ENCODE assay signal across 9 cellular contexts in genomic region chr12:71661977-71662522, GRCh38. TPM values are rescaled to one million over a fixed set of nuclear protein-coding genes. Genes with fewer than 3 reads are reported as not detected.
DNase-seq lines count a peak whose midpoint lies in the region; ATAC-seq, FAIRE-seq and TF ChIP-seq lines count a peak whose summit lies in the region.
"Had no signal": no experiment of that assay in that cellular context is flagged by ENCODE, and none has a peak within 500 bp of the region (broad histone marks: within the 10 kb centered on the region; RNA-seq: fewer than 3 reads in every experiment).

No MANE protein-coding gene starts in this region.

- peaks cover 17% of the 10 kb centered on the region for H3F3A ChIP-seq in PC-9 (ENCODE audit: insufficient read depth, low read depth)

- no peak for TF ChIP-seq EP300 in ovary (IDR thresholded peaks at IDR 0.05)

- intact Hi-C loops in PC-9 (cut with micrococcal nuclease; ENCODE audit: unreplicated experiment) (loop anchor here (2.0 to 5.0 kb wide), 2 partner anchors 93 to 175 kb away; partner anchors contain the start of genes RAB21 and TBC1D15), ovary (cut with DNase I) (loop anchor here in 2 of 4 donors (5.0 to 10.0 kb wide), 2 partner anchors 93 to 95 kb away; partner anchors contain the start of gene RAB21 (in 1 of the 2))

- H3K4me2 ChIP-seq in DND-41 (ENCODE audit: insufficient read depth, low read length) (peak overlapping the region; percentile 66), PC-9 (peak overlapping the region; percentile 81)

- no TSS peak for BruUV-seq in PC-9 (replicated peaks; lab: Mats Ljungman, UMichigan)

- FAIRE-seq in D721Med (lab: Jason Lieb, UNC), result no peak

- TF ChIP-seq POLR2A in ovary (IDR thresholded peaks at IDR 0.05), result no peak

- CTCF ChIA-PET in PC-9 (lab: Charles Lee), result interaction anchor here (1.5 kb wide), 1 partner anchor 85 kb away, joined by 5 read pairs; no protein-coding TSS in a partner anchor

- ATAC-seq in DND-41 (ENCODE audit: insufficient read depth, low read depth) (no peak), GM18519 (IDR thresholded peaks at IDR 0.05; ENCODE audit: low FRiP score, unreplicated experiment) (no peak), HG03175 (IDR thresholded peaks at IDR 0.05; ENCODE audit: unreplicated experiment) (no peak), GM21381 (IDR thresholded peaks at IDR 0.05; ENCODE audit: unreplicated experiment) (no peak)

- H2AFZ ChIP-seq in DND-41 (ENCODE audit: low read depth, low read length) (no peak overlapping the region), PC-9 (no peak overlapping the region)

- TF ChIP-seq CTCF in DND-41 (IDR thresholded peaks at IDR 0.05; ENCODE audit: borderline replicate concordance, extremely low read depth, low read length, poor library complexity, severe bottlenecking) (no peak), PC-9 (conservative IDR thresholded peaks at IDR 0.05) (no peak), epithelial cell of proximal tubule (conservative IDR thresholded peaks at IDR 0.05; ENCODE audit: low read depth, low read length) (no peak), ovary (IDR thresholded peaks at IDR 0.05) (no peak), D721Med (IDR thresholded peaks at IDR 0.05; ENCODE audit: insufficient read depth, missing control alignments) (no peak)

- no peaks in the 10 kb centered on the region for H3K9me2 ChIP-seq in PC-9 (ENCODE audit: insufficient read depth)

- POLR2A ChIA-PET in PC-9 (lab: Charles Lee; ENCODE audit: unreplicated experiment), result interaction anchor here (0.6 kb wide), 1 partner anchor 125 kb away, joined by 11 read pairs; no protein-coding TSS in a partner anchor

- peaks cover 41% of the 10 kb centered on the region for H3K36me3 ChIP-seq in DND-41 (ENCODE audit: insufficient read depth, low read length)
- peaks cover 30% of the 10 kb centered on the region for H3K36me3 ChIP-seq in PC-9 (ENCODE audit: low read depth)
- no peaks in the 10 kb centered on the region for H3K36me3 ChIP-seq in ovary

- peaks cover 75% of the 10 kb centered on the region for H3K79me2 ChIP-seq in DND-41 (ENCODE audit: insufficient read depth, low read length)
- H3K79me2 ChIP-seq in PC-9 (ENCODE audit: low read depth), result peaks cover 78% of the 10 kb centered on the region

- 3 to 6% (median 5%) methylated on average over 7 of the region's 7 CpGs for WGBS in ovary, 3 donors

- no peak for DNase-seq in DND-41
- no peak for DNase-seq in PC-9
- no peak for DNase-seq in epithelial cell of proximal tubule (ENCODE audit: low read depth)
- no peak for DNase-seq in ovary
- no peak for DNase-seq in D721Med (ENCODE audit: insufficient read length, low spot score)
- DNase-seq: foreskin melanocyte had no signal

- H4K20me1 ChIP-seq in DND-41 (ENCODE audit: insufficient read depth, low read length) (peaks cover 20% of the 10 kb centered on the region; the same call in 1 of the 2 replicates), PC-9 (ENCODE audit: insufficient read depth) (peaks cover 19% of the 10 kb centered on the region)

- peak overlapping the region; percentile 68 for H3K9ac ChIP-seq in DND-41 (ENCODE audit: low read depth, low read length)

- H3K9me3 ChIP-seq in DND-41 (ENCODE audit: insufficient read depth, low read length, severe bottlenecking), result no peaks in the 10 kb centered on the region
- H3K9me3 ChIP-seq in PC-9 (ENCODE audit: insufficient read depth, low read depth), result no peaks in the 10 kb centered on the region
- no peaks in the 10 kb centered on the region for H3K9me3 ChIP-seq in ovary

- H3K4me1 ChIP-seq in DND-41 (ENCODE audit: insufficient read depth, low read length) (peaks cover 32% of the 10 kb centered on the region), PC-9 (replicated peaks; ENCODE audit: insufficient read depth) (peaks cover 16% of the 10 kb centered on the region), ovary (ENCODE audit: insufficient read depth) (peaks cover 4% of the 10 kb centered on the region)

- H3K27me3 ChIP-seq in DND-41 (ENCODE audit: insufficient read depth, low read length, poor library complexity) (no peaks in the 10 kb centered on the region), PC-9 (ENCODE audit: insufficient read depth, low read depth) (no peaks in the 10 kb centered on the region), ovary (no peaks in the 10 kb centered on the region)

- H3K4me3 ChIP-seq in DND-41 (ENCODE audit: low read depth in 1 of 2, low read length in 2 of 2) (peak overlapping the region; percentile 50 to 68; a peak in 3 of 4 replicates), PC-9 (peak overlapping the region; percentile 70), epithelial cell of proximal tubule (ENCODE audit: low read depth, low read length) (peak overlapping the region; percentile 93), ovary (peak overlapping the region; percentile 99)

- peak overlapping the region; percentile 64; the same call in 1 of the 2 replicates for H3K27ac ChIP-seq in DND-41 (ENCODE audit: low read length)
- peak overlapping the region; percentile 94; the same call in 1 of the 2 replicates for H3K27ac ChIP-seq in PC-9
- H3K27ac ChIP-seq in ovary, result no peak overlapping the region

RNA-seq across cellular contexts. Expression of gene ZFC3H1, which starts 1.6 kb away (rescaled TPM):
- total RNA-seq in PC-9 (2021) (47.4 and 53.4 TPM in 2 replicates), epithelial cell of proximal tubule (11.1 and 42.0 TPM in 2 replicates), ovary (10 to 100 TPM; 30.1 to 51.0 (median 42.5) TPM)
- polyA plus RNA-seq in ovary, result 10 to 100 TPM; 17.5 to 28.9 TPM

RNA-seq across cellular contexts. Expression of gene THAP2, which starts 2.1 kb away (rescaled TPM):
- total RNA-seq in PC-9 (2021) (4.0 and 7.0 TPM in 2 replicates), epithelial cell of proximal tubule (1.4 and 3.9 TPM in 2 replicates), ovary (1 to 10 TPM; 4.0 to 7.5 (median 5.9) TPM)
- polyA plus RNA-seq in ovary, result 1 to 10 TPM; 3.6 to 5.7 TPM

RNA-seq across cellular contexts. Expression of gene TMEM19, which starts 23.8 kb away (rescaled TPM):
- total RNA-seq in PC-9 (2021), result 17.3 and 39.5 TPM in 2 replicates
- 18.1 and 27.8 TPM in 2 replicates for total RNA-seq in epithelial cell of proximal tubule
- 10 to 100 TPM in 5 of 7 donors, 1 to 10 TPM in 2; 3.9 to 16.1 (median 11.2) TPM for total RNA-seq in ovary
- 10 to 100 TPM in 1 of 2 donors, 1 to 10 TPM in 1; 5.0 to 11.5 TPM for polyA plus RNA-seq in ovary

Comparison
In these comparisons a context has a peak if more than half of its experiments do, and no peak if none do; other contexts are left out.
1. H3K27ac ChIP-seq: peak in DND-41 (single experiment) and PC-9 (single experiment); none in ovary (0 of 2).
2. Peak in every context shown above with its lines, with median percentiles within 50 percentile points of each other: H3K4me3 ChIP-seq.